ENCODE assay signal across 8 cellular contexts in the genomic region with DNA sequence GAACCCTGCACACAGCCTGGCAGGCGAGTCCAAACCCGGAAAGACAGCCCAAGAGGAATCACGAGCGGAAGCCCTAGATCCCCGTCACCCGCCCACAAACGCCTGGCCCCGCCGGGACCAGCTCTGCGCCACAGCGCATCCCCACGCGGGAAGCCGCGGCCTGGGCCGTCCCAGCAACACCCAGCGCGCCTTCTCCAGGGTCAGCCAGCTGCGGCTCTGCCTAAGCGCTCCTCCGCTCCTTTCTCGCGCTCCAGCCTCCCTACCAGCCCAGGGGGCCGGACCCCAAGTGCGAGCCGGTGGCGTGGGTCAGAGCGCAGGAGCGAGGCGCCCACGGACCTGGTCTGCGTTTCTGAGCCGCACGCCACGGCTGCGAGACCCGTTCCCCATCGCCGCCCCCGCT. TPM values are rescaled to one million over a fixed set of nuclear protein-coding genes. Genes with fewer than 3 reads are reported as not detected.
DNase-seq lines count a peak whose midpoint lies in the region; ATAC-seq and TF ChIP-seq lines count a peak whose summit lies in the region.
"Not testable (repeated sequence)": the region's sequence is repeated elsewhere in the genome, so short reads cannot be mapped to it uniquely, and the experiment has no call there.
"Had no signal": no experiment of that assay in that cellular context is flagged by ENCODE, and none has a peak within 500 bp of the region (broad histone marks: within the 10 kb centered on the region; RNA-seq: fewer than 3 reads in every experiment).

No MANE protein-coding gene starts in this region.

- not testable (repeated sequence) for H3K27ac ChIP-seq in CD8-positive, alpha-beta memory T cell (ENCODE audit: low read depth, low read length); HUES48 (ENCODE audit: low read depth, low read length)

- CTCF ChIA-PET in CD8-positive, alpha-beta memory T cell (lab: Charles Lee): not testable (repeated sequence)

- not testable (repeated sequence) for H3K4me3 ChIP-seq in CD8-positive, alpha-beta memory T cell (ENCODE audit: low read length)
- H3K4me3 ChIP-seq in HUES48 (ENCODE audit: low read depth, low read length): peak overlapping the region; percentile 41; the same call in 1 of the 2 replicates

- H3K27me3 ChIP-seq in CD8-positive, alpha-beta memory T cell (ENCODE audit: insufficient read depth, low read length, poor library complexity, severe bottlenecking): not testable (repeated sequence)
- H3K27me3 ChIP-seq in HUES48 (ENCODE audit: control insufficient read depth, insufficient read depth, low read length): peaks cover 23% of the 10 kb centered on the region

- H3K36me3 ChIP-seq in CD8-positive, alpha-beta memory T cell (ENCODE audit: insufficient read depth, low read length); HUES48 (ENCODE audit: control insufficient read depth, insufficient read depth, low read length): not testable (repeated sequence)

- not testable (repeated sequence) for H3K9ac ChIP-seq in HUES48 (ENCODE audit: low read depth, low read length)

- TF ChIP-seq CTCF in glutamatergic neuron (IDR thresholded peaks at IDR 0.05; ENCODE audit: partially characterized antibody, unreplicated experiment); nephron progenitor cell (IDR thresholded peaks at IDR 0.05): not testable (repeated sequence)

- not testable (repeated sequence) for H3K4me1 ChIP-seq in CD8-positive, alpha-beta memory T cell (ENCODE audit: insufficient read depth, low read length); HUES48 (ENCODE audit: control insufficient read depth, insufficient read depth, low read length)

- H3K9me3 Mint-ChIP-seq in CD8-positive, alpha-beta memory T cell; T-helper 2 cell treated with Interferon-gamma antibody and Interleukin-4, amounts not matched to agents 5 μg/mL and 100 μg/mL, for 36 hours; activated naive CD8-positive, alpha-beta T cell treated with anti-CD3 and anti-CD28 coated beads, Interleukin-2, amount 10 ng/mL, durations not matched to agents 7 days and 5 days; glutamatergic neuron (ENCODE audit: unreplicated experiment); nephron progenitor cell: not testable (repeated sequence)

- not testable (repeated sequence) for H3K36me3 Mint-ChIP-seq in CD8-positive, alpha-beta memory T cell; T-helper 2 cell treated with Interferon-gamma antibody and Interleukin-4, amounts not matched to agents 5 μg/mL and 100 μg/mL, for 36 hours (ENCODE audit: low read depth); activated naive CD8-positive, alpha-beta T cell treated with anti-CD3 and anti-CD28 coated beads, Interleukin-2, amount 10 ng/mL, durations not matched to agents 7 days and 5 days; glutamatergic neuron (ENCODE audit: unreplicated experiment); nephron progenitor cell (ENCODE audit: low read depth)

- DNase-seq in CD8-positive, alpha-beta memory T cell: peak in 1 of 5 donors; percentile 6
- DNase-seq in T-helper 2 cell treated with Interferon-gamma antibody and Interleukin-4, amounts not matched to agents 5 μg/mL and 100 μg/mL, for 36 hours (ENCODE audit: low spot score); glutamatergic neuron; nephron progenitor cell: not testable (repeated sequence)
- DNase-seq in activated CD8-positive, alpha-beta memory T cell treated with anti-CD3 and anti-CD28 coated beads, Interleukin-2, amount 50 U/mL, for 48 hours: peak; percentile 68
- peak; percentile 37 for DNase-seq in activated naive CD8-positive, alpha-beta T cell treated with anti-CD3 and anti-CD28 coated beads, Interleukin-2, amount 10 ng/mL, durations not matched to agents 7 days and 5 days

- H3K4me3 Mint-ChIP-seq in CD8-positive, alpha-beta memory T cell: peak overlapping the region in 6 of 7 donors; percentile 18 to 70 (median 52)
- peak overlapping the region; percentile 59 for H3K4me3 Mint-ChIP-seq in T-helper 2 cell treated with Interferon-gamma antibody and Interleukin-4, amounts not matched to agents 5 μg/mL and 100 μg/mL, for 36 hours
- H3K4me3 Mint-ChIP-seq in activated naive CD8-positive, alpha-beta T cell treated with anti-CD3 and anti-CD28 coated beads, Interleukin-2, amount 10 ng/mL, durations not matched to agents 7 days and 5 days: peak overlapping the region; percentile 76
- peak overlapping the region; percentile 78 for H3K4me3 Mint-ChIP-seq in glutamatergic neuron (ENCODE audit: unreplicated experiment)
- H3K4me3 Mint-ChIP-seq in nephron progenitor cell: peak overlapping the region; percentile 77

- H3K9me3 ChIP-seq in CD8-positive, alpha-beta memory T cell (ENCODE audit: low read length); HUES48 (ENCODE audit: control insufficient read depth, insufficient read depth, low read length): not testable (repeated sequence)

- peak overlapping the region in 1 of 8 donors; percentile 1 for H3K27ac Mint-ChIP-seq in CD8-positive, alpha-beta memory T cell
- H3K27ac Mint-ChIP-seq in T-helper 2 cell treated with Interferon-gamma antibody and Interleukin-4, amounts not matched to agents 5 μg/mL and 100 μg/mL, for 36 hours: peak overlapping the region; percentile 76
- H3K27ac Mint-ChIP-seq in activated naive CD8-positive, alpha-beta T cell treated with anti-CD3 and anti-CD28 coated beads, Interleukin-2, amount 10 ng/mL, durations not matched to agents 7 days and 5 days: peak overlapping the region; percentile 45
- not testable (repeated sequence) for H3K27ac Mint-ChIP-seq in glutamatergic neuron (ENCODE audit: unreplicated experiment); nephron progenitor cell

- POLR2A ChIA-PET in CD8-positive, alpha-beta memory T cell (lab: Charles Lee); activated naive CD8-positive, alpha-beta T cell treated with anti-CD3 and anti-CD28 coated beads, Interleukin-2, amount 10 ng/mL, durations not matched to agents 7 days and 5 days (lab: Charles Lee): not testable (repeated sequence)

- not testable (repeated sequence) for ATAC-seq in activated naive CD8-positive, alpha-beta T cell treated with anti-CD3 and anti-CD28 coated beads, Interleukin-2, amount 10 ng/mL, durations not matched to agents 7 days and 5 days (ENCODE audit: low read depth)

- H3K4me1 Mint-ChIP-seq in CD8-positive, alpha-beta memory T cell; T-helper 2 cell treated with Interferon-gamma antibody and Interleukin-4, amounts not matched to agents 5 μg/mL and 100 μg/mL, for 36 hours (ENCODE audit: low read depth); activated naive CD8-positive, alpha-beta T cell treated with anti-CD3 and anti-CD28 coated beads, Interleukin-2, amount 10 ng/mL, durations not matched to agents 7 days and 5 days; glutamatergic neuron (ENCODE audit: low read depth, unreplicated experiment); nephron progenitor cell: not testable (repeated sequence)

- H3K27me3 Mint-ChIP-seq in CD8-positive, alpha-beta memory T cell; T-helper 2 cell treated with Interferon-gamma antibody and Interleukin-4, amounts not matched to agents 5 μg/mL and 100 μg/mL, for 36 hours (ENCODE audit: low read depth); activated naive CD8-positive, alpha-beta T cell treated with anti-CD3 and anti-CD28 coated beads, Interleukin-2, amount 10 ng/mL, durations not matched to agents 7 days and 5 days; glutamatergic neuron (ENCODE audit: unreplicated experiment); nephron progenitor cell (ENCODE audit: low read depth, poor library complexity): not testable (repeated sequence)

RNA-seq across cellular contexts. Expression of a gene that starts 48.1 kb away (rescaled TPM):
- total RNA-seq in CD8-positive, alpha-beta memory T cell: under 1 TPM; 0.46 to 0.82 TPM
- polyA plus RNA-seq in CD8-positive, alpha-beta memory T cell: not detected
- total RNA-seq in activated naive CD8-positive, alpha-beta T cell treated with anti-CD3 and anti-CD28 coated beads, Interleukin-2, amount 10 ng/mL, durations not matched to agents 7 days and 5 days: 1 to 10 TPM; 1.3 to 2.4 TPM
- total RNA-seq in glutamatergic neuron (ENCODE audit: unreplicated experiment): not detected
- total RNA-seq: endodermal cell had no signal
